15 cellular contexts compared by ENCODE assay signal in genomic region chr3:42503957-42504333, GRCh38. TPM values are rescaled to one million over a fixed set of nuclear protein-coding genes. Genes with fewer than 3 reads are reported as not detected.
A peak's percentile ranks its signal among the peaks of the same experiment; 100 is the strongest.
DNase-seq lines count a peak whose midpoint lies in the region; ATAC-seq and TF ChIP-seq lines count a peak whose summit lies in the region.
"Had no signal": no experiment of that assay in that cellular context is flagged by ENCODE, and none has a peak within 500 bp of the region (broad histone marks: within the 10 kb centered on the region; RNA-seq: fewer than 3 reads in every experiment).

No MANE protein-coding gene starts in this region.

- H3K9me3 ChIP-seq in left lung (no peaks in the 10 kb centered on the region), subcutaneous abdominal adipose tissue (ENCODE audit: control insufficient read depth in 5 of 5, low read length in 5 of 5) (no peaks in the 10 kb centered on the region), SK-N-SH (no peaks in the 10 kb centered on the region)
- H3K9me3 ChIP-seq: thyroid gland had no signal

- H3K27ac ChIP-seq in left lung (peak overlapping the region; percentile 47 to 56), subcutaneous abdominal adipose tissue (ENCODE audit: low read depth, low read length) (no peak overlapping the region), SK-N-SH (ENCODE audit: low read depth in 2 of 2, low read length in 1 of 2) (no peak overlapping the region)
- H3K27ac ChIP-seq: thyroid gland had no signal

- 87% methylated on average over 2 of the region's 4 CpGs for WGBS in SK-N-SH (ENCODE audit: low lambda C conversion rate)

- no peak overlapping the region for H3K27ac Mint-ChIP-seq in activated T-cell treated with anti-CD3 and anti-CD28 coated beads, Interleukin-2, amount 50 U/mL, for 72 hours

- TF ChIP-seq EP300 in SK-N-SH (IDR thresholded peaks at IDR 0.05; ENCODE audit: borderline replicate concordance in 1 of 2, low read depth in 1 of 2, low read length in 1 of 2) = no peak

- H4K20me1 ChIP-seq in SK-N-SH (ENCODE audit: insufficient read depth) = no peaks in the 10 kb centered on the region

- no peaks in the 10 kb centered on the region for H3K9me2 ChIP-seq in SK-N-SH

- intact Hi-C loops in left lung (cut with DNase I) = no loop called here

- TF ChIP-seq CTCF in left lung (IDR thresholded peaks at IDR 0.05) = no peak
- no peak for TF ChIP-seq CTCF in SK-N-SH (IDR thresholded peaks at IDR 0.05)

- no peak for TF ChIP-seq RAD21 in SK-N-SH (IDR thresholded peaks at IDR 0.05; ENCODE audit: low read length)

- CTCF ChIA-PET in SK-N-SH (lab: Yijun Ruan, JAX) = interaction anchor here (1.0 to 1.2 kb wide), 2 partner anchors 32 to 40 kb away, joined by 3 read pairs; no protein-coding TSS in a partner anchor

- H3K4me3 ChIP-seq in left lung (peak overlapping the region in 1 of 2 donors; percentile 49), subcutaneous abdominal adipose tissue (ENCODE audit: low read depth in 1 of 5, low read length in 5 of 5) (peak overlapping the region in 4 of 5 donors; percentile 42 to 66 (median 56)), SK-N-SH (ENCODE audit: low read depth in 2 of 2, low read length in 1 of 2) (no peak overlapping the region)
- H3K4me3 ChIP-seq: thyroid gland had no signal

- H3K9ac ChIP-seq in subcutaneous abdominal adipose tissue (ENCODE audit: low read length in 5 of 5) (no peak overlapping the region), SK-N-SH (no peak overlapping the region)

- peak; percentile 55 for DNase-seq in activated CD8-positive, alpha-beta memory T cell treated with anti-CD3 and anti-CD28 coated beads for 24 hours
- DNase-seq in activated CD8-positive, alpha-beta memory T cell treated with anti-CD3 and anti-CD28 coated beads, Interleukin-2, amount 50 U/mL, for 4 hours = no peak
- DNase-seq in activated T-cell treated with anti-CD3 and anti-CD28 coated beads, Interleukin-2, amount 50 U/mL, for 72 hours = no peak
- DNase-seq in left lung (peak in 1 of 2 donors; percentile 5), SK-N-SH (no peak)
- DNase-seq: ACHN, amniotic stem cell, HCEC 1CT, NCI-H748 treated with DMSO at 0.1 percent for 48 hours, SHP77 treated with DMSO at 0.1 percent for 48 hours, thyroid gland had no signal

- POLR2A ChIA-PET in SK-N-SH (lab: Yijun Ruan, JAX) = no interaction called here

- no peaks in the 10 kb centered on the region for H3F3A ChIP-seq in SK-N-SH (replicated peaks; ENCODE audit: insufficient read depth)

- H3K27me3 Mint-ChIP-seq in activated T-cell treated with anti-CD3 and anti-CD28 coated beads, Interleukin-2, amount 50 U/mL, for 72 hours (ENCODE audit: low read depth) = peaks cover 25% of the 10 kb centered on the region

- H3K79me2 ChIP-seq in SK-N-SH (ENCODE audit: insufficient read depth) = no peaks in the 10 kb centered on the region

- H2AFZ ChIP-seq in SK-N-SH (ENCODE audit: low read depth) = no peak overlapping the region

- no peaks in the 10 kb centered on the region for H3K36me3 ChIP-seq in left lung
- H3K36me3 ChIP-seq in subcutaneous abdominal adipose tissue (ENCODE audit: control insufficient read depth in 5 of 5, insufficient read depth in 5 of 5, low read length in 5 of 5) = no peaks in the 10 kb centered on the region
- H3K36me3 ChIP-seq in SK-N-SH (replicated peaks in 1 of 2; ENCODE audit: control insufficient read depth in 1 of 2, insufficient read depth in 2 of 2, low read length in 1 of 2) = no peaks in the 10 kb centered on the region
- H3K36me3 ChIP-seq: thyroid gland had no signal

- no peaks in the 10 kb centered on the region for H3K9me3 Mint-ChIP-seq in activated T-cell treated with anti-CD3 and anti-CD28 coated beads, Interleukin-2, amount 50 U/mL, for 72 hours

- ATAC-seq in activated T-cell treated with anti-CD3 and anti-CD28 coated beads, Interleukin-2, amount 50 U/mL, for 72 hours (replicated peaks in 1 of 2) = no peak
- ATAC-seq in left lung (no peak), GM18907 (IDR thresholded peaks at IDR 0.05; ENCODE audit: unreplicated experiment) (no peak), HG02571 (IDR thresholded peaks at IDR 0.05; ENCODE audit: unreplicated experiment) (no peak)
- ATAC-seq: activated CD4-positive, CD25-positive, alpha-beta regulatory T cell treated with anti-CD3 and anti-CD28 coated beads, Interleukin-2, amount 50 U/mL, for 24 hours had no signal

- peaks cover 7 to 47% of the 10 kb centered on the region in 2 donors for H3K4me1 ChIP-seq in left lung
- H3K4me1 ChIP-seq in subcutaneous abdominal adipose tissue (ENCODE audit: control insufficient read depth in 5 of 5, insufficient read depth in 5 of 5, low read length in 5 of 5) = peaks cover 1 to 49% (median 26%) of the 10 kb centered on the region in 5 donors
- H3K4me1 ChIP-seq in SK-N-SH (ENCODE audit: control insufficient read depth in 1 of 2, insufficient read depth in 2 of 2, low read depth in 1 of 2, low read length in 1 of 2) = peaks cover 0 to 13% of the 10 kb centered on the region in 2 experiments; a peak in 1 of 4 replicates

- H3K4me3 Mint-ChIP-seq in activated T-cell treated with anti-CD3 and anti-CD28 coated beads, Interleukin-2, amount 50 U/mL, for 72 hours = peak overlapping the region; percentile 3 to 50

- no peak overlapping the region for H3K4me2 ChIP-seq in SK-N-SH

- peaks cover 59% of the 10 kb centered on the region for H3K4me1 Mint-ChIP-seq in activated T-cell treated with anti-CD3 and anti-CD28 coated beads, Interleukin-2, amount 50 U/mL, for 72 hours (ENCODE audit: low read depth)

- H3K27me3 ChIP-seq in left lung (peaks cover 8 to 47% of the 10 kb centered on the region in 2 donors), subcutaneous abdominal adipose tissue (ENCODE audit: control insufficient read depth in 5 of 5, insufficient read depth in 4 of 5, low read length in 5 of 5) (peaks cover 0 to 32% (median 26%) of the 10 kb centered on the region in 5 donors), SK-N-SH (ENCODE audit: insufficient read depth) (peaks cover 32% of the 10 kb centered on the region)
- H3K27me3 ChIP-seq: thyroid gland had no signal

- no peaks in the 10 kb centered on the region for H3K36me3 Mint-ChIP-seq in activated T-cell treated with anti-CD3 and anti-CD28 coated beads, Interleukin-2, amount 50 U/mL, for 72 hours (ENCODE audit: insufficient read depth in 2 of 2)

TF ChIP-seq in SK-N-SH, 30 proteins besides CTCF, POLR2A, EP300 and RAD21:
- TF ChIP-seq RXRA (IDR thresholded peaks at IDR 0.05; ENCODE audit: borderline replicate concordance, low read depth) (no peak), RFX5 (IDR thresholded peaks at IDR 0.05; ENCODE audit: low read length) (no peak), JUND (IDR thresholded peaks at IDR 0.05) (no peak), MEF2A (IDR thresholded peaks at IDR 0.05; ENCODE audit: borderline replicate concordance, low read depth) (no peak), CHD2 (IDR thresholded peaks at IDR 0.05; ENCODE audit: low read length, partially characterized antibody) (no peak), TAF1 (IDR thresholded peaks at IDR 0.05; ENCODE audit: borderline replicate concordance, low read depth, low read length) (no peak), MXI1 (IDR thresholded peaks at IDR 0.05; ENCODE audit: low read depth, low read length) (no peak), REST (IDR thresholded peaks at IDR 0.05; ENCODE audit: low read depth, low read length) (no peak), MAX (IDR thresholded peaks at IDR 0.05; ENCODE audit: low read depth) (no peak), PBX3 (IDR thresholded peaks at IDR 0.05) (no peak), GABPA (IDR thresholded peaks at IDR 0.05; ENCODE audit: low read depth) (no peak)

RNA-seq across cellular contexts. Expression of gene VIPR1, which starts 1.5 kb away (rescaled TPM):
- total RNA-seq in activated T-cell treated with anti-CD3 and anti-CD28 coated beads, Interleukin-2, amount 50 U/mL, for 72 hours = 1 to 10 TPM; 5.6 to 6.6 TPM
- total RNA-seq in left lung = 10 to 100 TPM; 60.7 to 82.5 TPM
- not detected in 2 replicates for polyA plus RNA-seq in SK-N-SH (2012; rRNA removed)
- polyA plus RNA-seq in SK-N-SH (2012; cell fraction: cytosol; rRNA removed) = not detected in 2 replicates
- polyA plus RNA-seq in SK-N-SH (2012; cell fraction: nucleus; rRNA removed) = 0.04 and 0.07 TPM in 2 replicates

Comparison
In these comparisons a context has a peak if more than half of its experiments do, and no peak if none do; other contexts are left out.
1. H3K27ac ChIP-seq: peak in left lung (2 of 2); none in subcutaneous abdominal adipose tissue (single experiment) and SK-N-SH (0 of 2).
2. H3K4me3 ChIP-seq: peak in subcutaneous abdominal adipose tissue (4 of 5); none in SK-N-SH (0 of 2).
3. RNA of gene VIPR1, which starts 1.5 kb away (total RNA-seq): 60.7 to 82.5 TPM in left lung; 5.6 to 6.6 TPM in activated T-cell treated with anti-CD3 and anti-CD28 coated beads, Interleukin-2, amount 50 U/mL, for 72 hours; every median in the first group is over 4 times any median in the second.